Comparison of ENCODE assay signal across 1 cellular context in genomic region chr4:147683717-147684700, GRCh38.
TF ChIP-seq lines count a peak whose summit lies in the region.

PRMT9 (minus strand) TSS chr4:147684163; CDS start chr4:147683987, 176 bp downstream.

TF ChIP-seq in K562, 482 proteins besides CTCF, POLR2A, EP300 and RAD21 (continued from another document and continues in another):
- TF ChIP-seq GTF2A2 (tag; IDR thresholded peaks at IDR 0.05) (no peak), RHOXF2B (CRISPR knock-in tag; conservative IDR thresholded peaks at IDR 0.05) (no peak), PML (IDR thresholded peaks at IDR 0.05; ENCODE audit: low read length) (peak; percentile 80; the same call in 1 of the 2 replicates), HMGN3 (IDR thresholded peaks at IDR 0.05; ENCODE audit: borderline replicate concordance, extremely low read depth, insufficient read length, low read depth, low read length) (peak; percentile 63), ZNF668 (CRISPR knock-in tag; IDR thresholded peaks at IDR 0.05) (no peak), ZNF444 (CRISPR knock-in tag; IDR thresholded peaks at IDR 0.05) (no peak), ZNF398 (CRISPR knock-in tag; IDR thresholded peaks at IDR 0.05) (no peak), NCOA2 (IDR thresholded peaks at IDR 0.05; ENCODE audit: partially characterized antibody in 2 of 2) (no peak), CHD1 (IDR thresholded peaks at IDR 0.05; ENCODE audit: low read length) (no peak), CHD7 (IDR thresholded peaks at IDR 0.05; ENCODE audit: low read depth, low read length) (no peak), ATF3 (IDR thresholded peaks at IDR 0.05) (peak; percentile 45), ATF3 (CRISPR knock-in tag; conservative IDR thresholded peaks at IDR 0.05) (0 out of 2 replicates have a peak, but pooled peaks have one; percentile 18), ZNF41 (CRISPR knock-in tag; conservative IDR thresholded peaks at IDR 0.05) (no peak), OTX1 (CRISPR knock-in tag; IDR thresholded peaks at IDR 0.05) (no peak), ZNF280A (IDR thresholded peaks at IDR 0.05; ENCODE audit: low read depth, partially characterized antibody) (no peak), ZEB2 (IDR thresholded peaks at IDR 0.05) (no peak), TAF1 (IDR thresholded peaks at IDR 0.05; ENCODE audit: control insufficient read depth, extremely low read depth, insufficient read depth, low read length, severe bottlenecking) (peak; percentile 68), ZNF507 (tag; conservative IDR thresholded peaks at IDR 0.05) (no peak), ZNF592 (IDR thresholded peaks at IDR 0.05) (no peak), FOXA1 (IDR thresholded peaks at IDR 0.05; ENCODE audit: borderline replicate concordance) (no peak), ZFX (CRISPR knock-in tag; IDR thresholded peaks at IDR 0.05) (peak; percentile 89), HDAC3 (IDR thresholded peaks at IDR 0.05; ENCODE audit: borderline replicate concordance, partially characterized antibody) (no peak), ZNF696 (CRISPR knock-in tag; conservative IDR thresholded peaks at IDR 0.05) (no peak), PATZ1 (CRISPR knock-in tag; IDR thresholded peaks at IDR 0.05; ENCODE audit: borderline replicate concordance) (no peak), TOE1 (IDR thresholded peaks at IDR 0.05; ENCODE audit: borderline replicate concordance) (no peak), TOE1 (CRISPR knock-in tag; IDR thresholded peaks at IDR 0.05; ENCODE audit: borderline replicate concordance, low read depth) (no peak), SMARCC2 (IDR thresholded peaks at IDR 0.05; ENCODE audit: low read depth) (no peak)
- TF ChIP-seq, protein P1, sequence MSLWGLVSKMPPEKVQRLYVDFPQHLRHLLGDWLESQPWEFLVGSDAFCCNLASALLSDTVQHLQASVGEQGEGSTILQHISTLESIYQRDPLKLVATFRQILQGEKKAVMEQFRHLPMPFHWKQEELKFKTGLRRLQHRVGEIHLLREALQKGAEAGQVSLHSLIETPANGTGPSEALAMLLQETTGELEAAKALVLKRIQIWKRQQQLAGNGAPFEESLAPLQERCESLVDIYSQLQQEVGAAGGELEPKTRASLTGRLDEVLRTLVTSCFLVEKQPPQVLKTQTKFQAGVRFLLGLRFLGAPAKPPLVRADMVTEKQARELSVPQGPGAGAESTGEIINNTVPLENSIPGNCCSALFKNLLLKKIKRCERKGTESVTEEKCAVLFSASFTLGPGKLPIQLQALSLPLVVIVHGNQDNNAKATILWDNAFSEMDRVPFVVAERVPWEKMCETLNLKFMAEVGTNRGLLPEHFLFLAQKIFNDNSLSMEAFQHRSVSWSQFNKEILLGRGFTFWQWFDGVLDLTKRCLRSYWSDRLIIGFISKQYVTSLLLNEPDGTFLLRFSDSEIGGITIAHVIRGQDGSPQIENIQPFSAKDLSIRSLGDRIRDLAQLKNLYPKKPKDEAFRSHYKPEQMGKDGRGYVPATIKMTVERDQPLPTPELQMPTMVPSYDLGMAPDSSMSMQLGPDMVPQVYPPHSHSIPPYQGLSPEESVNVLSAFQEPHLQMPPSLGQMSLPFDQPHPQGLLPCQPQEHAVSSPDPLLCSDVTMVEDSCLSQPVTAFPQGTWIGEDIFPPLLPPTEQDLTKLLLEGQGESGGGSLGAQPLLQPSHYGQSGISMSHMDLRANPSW (CRISPR knock-in tag; IDR thresholded peaks at IDR 0.05) = no peak
- TF ChIP-seq, protein P2, sequence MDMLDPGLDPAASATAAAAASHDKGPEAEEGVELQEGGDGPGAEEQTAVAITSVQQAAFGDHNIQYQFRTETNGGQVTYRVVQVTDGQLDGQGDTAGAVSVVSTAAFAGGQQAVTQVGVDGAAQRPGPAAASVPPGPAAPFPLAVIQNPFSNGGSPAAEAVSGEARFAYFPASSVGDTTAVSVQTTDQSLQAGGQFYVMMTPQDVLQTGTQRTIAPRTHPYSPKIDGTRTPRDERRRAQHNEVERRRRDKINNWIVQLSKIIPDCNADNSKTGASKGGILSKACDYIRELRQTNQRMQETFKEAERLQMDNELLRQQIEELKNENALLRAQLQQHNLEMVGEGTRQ (CRISPR knock-in tag; IDR thresholded peaks at IDR 0.05) = peak; percentile 17; the same call in 1 of the 2 replicates
